In the genomic region with DNA sequence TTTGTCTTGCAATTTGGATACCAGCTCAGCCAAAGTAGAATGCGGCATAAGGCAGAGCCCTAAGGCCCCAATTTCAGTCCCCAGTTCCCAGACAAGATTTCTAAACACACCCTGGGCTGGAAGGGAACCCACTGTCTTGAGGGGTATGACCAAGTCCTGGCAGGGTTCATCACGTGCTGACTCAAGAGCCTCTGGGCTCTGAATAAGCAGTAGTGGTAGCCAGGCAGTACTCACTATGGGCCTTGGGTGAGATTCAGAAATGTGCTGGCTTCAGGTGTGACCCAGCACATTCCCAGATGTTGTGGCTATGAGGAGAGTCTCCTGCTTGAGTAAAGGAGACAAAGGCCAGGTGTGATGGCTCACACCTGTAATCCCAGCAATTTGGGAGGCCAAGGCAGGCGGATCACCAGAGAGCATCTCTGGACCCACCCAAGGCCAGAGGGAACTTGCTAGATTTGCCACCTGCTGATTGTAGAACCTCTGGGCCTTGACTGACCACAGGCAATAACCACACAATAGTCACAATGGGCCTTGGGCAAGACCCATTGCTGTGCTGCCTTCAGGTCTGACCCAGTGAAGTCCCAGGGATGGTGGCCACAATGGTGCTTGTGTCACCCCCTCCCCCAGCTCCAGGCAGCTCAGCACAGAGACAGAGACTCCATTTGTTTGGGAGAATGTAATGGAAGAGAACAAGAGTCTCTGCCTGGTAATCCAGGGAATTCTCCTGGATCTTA, we compare ENCODE assay signal across 12 cellular contexts.
DNase-seq lines count a peak whose midpoint lies in the region; ATAC-seq and TF ChIP-seq lines count a peak whose summit lies in the region.
"Had no signal": no experiment of that assay in that cellular context is flagged by ENCODE, and none has a peak within 500 bp of the region (broad histone marks: within the 10 kb centered on the region; RNA-seq: fewer than 3 reads in every experiment).

No MANE protein-coding gene starts in this region.

- TF ChIP-seq CTCF in PC-9 (conservative IDR thresholded peaks at IDR 0.05): no peak

- no peaks in the 10 kb centered on the region for H3K27me3 ChIP-seq in naive thymus-derived CD4-positive, alpha-beta T cell (ENCODE audit: control insufficient read depth in 2 of 2, insufficient read depth in 2 of 2, low read length in 2 of 2)
- H3K27me3 ChIP-seq in PC-9 (ENCODE audit: insufficient read depth, low read depth): no peaks in the 10 kb centered on the region
- H3K27me3 ChIP-seq: heart right ventricle, neutrophil, tibial artery had no signal

- H3K4me3 Mint-ChIP-seq in activated naive CD8-positive, alpha-beta T cell treated with anti-CD3 and anti-CD28 coated beads for 36 hours: no peak overlapping the region
- no peak overlapping the region for H3K4me3 Mint-ChIP-seq in naive thymus-derived CD4-positive, alpha-beta T cell

- H3K4me1 Mint-ChIP-seq in activated naive CD8-positive, alpha-beta T cell treated with anti-CD3 and anti-CD28 coated beads for 36 hours: peaks cover 30% of the 10 kb centered on the region
- H3K4me1 Mint-ChIP-seq in naive thymus-derived CD4-positive, alpha-beta T cell: peaks cover 18 to 59% (median 48%) of the 10 kb centered on the region in 7 donors

- no peaks in the 10 kb centered on the region for H3K9me3 ChIP-seq in naive thymus-derived CD4-positive, alpha-beta T cell (ENCODE audit: control insufficient read depth in 2 of 3, low read length in 3 of 3)
- no peaks in the 10 kb centered on the region for H3K9me3 ChIP-seq in PC-9 (ENCODE audit: insufficient read depth, low read depth)
- H3K9me3 ChIP-seq: heart right ventricle, neutrophil, tibial artery had no signal

- H3K27me3 Mint-ChIP-seq in activated naive CD8-positive, alpha-beta T cell treated with anti-CD3 and anti-CD28 coated beads for 36 hours: no peaks in the 10 kb centered on the region
- no peaks in the 10 kb centered on the region for H3K27me3 Mint-ChIP-seq in naive thymus-derived CD4-positive, alpha-beta T cell

- H3K27ac Mint-ChIP-seq in activated naive CD8-positive, alpha-beta T cell treated with anti-CD3 and anti-CD28 coated beads for 36 hours: peak overlapping the region; percentile 2
- H3K27ac Mint-ChIP-seq in naive thymus-derived CD4-positive, alpha-beta T cell: peak overlapping the region in 6 of 9 donors; percentile 4 to 90 (median 42)

- no peak overlapping the region for H3K27ac ChIP-seq in naive thymus-derived CD4-positive, alpha-beta T cell (ENCODE audit: low read depth, low read length)
- H3K27ac ChIP-seq in PC-9: no peak overlapping the region
- H3K27ac ChIP-seq: heart right ventricle, neutrophil, tibial artery had no signal

- BruUV-seq in PC-9 (replicated peaks; lab: Mats Ljungman, UMichigan): no TSS peak

- CTCF ChIA-PET in naive thymus-derived CD4-positive, alpha-beta T cell (lab: Charles Lee): interaction anchor here (0.7 kb wide), 1 partner anchor 794 kb away, joined by 3 read pairs; no protein-coding TSS in a partner anchor
- CTCF ChIA-PET in PC-9 (lab: Charles Lee): interaction anchor here (0.6 kb wide), 1 partner anchor 38 kb away, joined by 12 read pairs; no protein-coding TSS in a partner anchor

- intact Hi-C loops in naive thymus-derived CD4-positive, alpha-beta T cell (cut with micrococcal nuclease): no loop called here
- intact Hi-C loops in PC-9 (cut with micrococcal nuclease; ENCODE audit: unreplicated experiment): no loop called here

- peaks cover 34% of the 10 kb centered on the region; the same call in 1 of the 2 replicates for H3K79me2 ChIP-seq in PC-9 (ENCODE audit: low read depth)

- no peak overlapping the region for H3K4me3 ChIP-seq in naive thymus-derived CD4-positive, alpha-beta T cell (ENCODE audit: low read length)
- no peak overlapping the region for H3K4me3 ChIP-seq in PC-9
- H3K4me3 ChIP-seq: heart right ventricle, tibial artery had no signal

- peaks cover 42% of the 10 kb centered on the region for H3K36me3 Mint-ChIP-seq in activated naive CD8-positive, alpha-beta T cell treated with anti-CD3 and anti-CD28 coated beads for 36 hours
- peaks cover 19 to 82% (median 52%) of the 10 kb centered on the region in 5 donors for H3K36me3 Mint-ChIP-seq in naive thymus-derived CD4-positive, alpha-beta T cell

- POLR2A ChIA-PET in naive thymus-derived CD4-positive, alpha-beta T cell (lab: Charles Lee): no interaction called here
- POLR2A ChIA-PET in PC-9 (lab: Charles Lee; ENCODE audit: unreplicated experiment): no interaction called here

- H4K20me1 ChIP-seq in PC-9 (ENCODE audit: insufficient read depth): no peaks in the 10 kb centered on the region; the same call in 1 of the 2 replicates

- no peaks in the 10 kb centered on the region for H3K9me2 ChIP-seq in PC-9 (ENCODE audit: insufficient read depth)

- H3K4me2 ChIP-seq in PC-9: no peak overlapping the region

- no peak for DNase-seq in activated naive CD8-positive, alpha-beta T cell treated with anti-CD3 and anti-CD28 coated beads for 36 hours
- DNase-seq in naive thymus-derived CD4-positive, alpha-beta T cell: no peak
- DNase-seq in PC-9: no peak
- DNase-seq: activated effector memory CD4-positive, alpha-beta T cell treated with anti-CD3 and anti-CD28 coated beads, Interleukin-2, amount 50 U/mL, for 16 hours; heart right ventricle; NCI-H2029; tibial artery had no signal

- H3F3A ChIP-seq in PC-9 (ENCODE audit: insufficient read depth, low read depth): peaks cover 14% of the 10 kb centered on the region

- no peak overlapping the region for H2AFZ ChIP-seq in PC-9

- ATAC-seq in GM21526 (IDR thresholded peaks at IDR 0.05; ENCODE audit: low FRiP score, unreplicated experiment): peak; percentile 19
- ATAC-seq in HG03103 (IDR thresholded peaks at IDR 0.05; ENCODE audit: low read depth, unreplicated experiment): peak; percentile 15
- ATAC-seq in naive thymus-derived CD4-positive, alpha-beta T cell: no peak
- ATAC-seq in GM18517 (IDR thresholded peaks at IDR 0.05; ENCODE audit: unreplicated experiment): no peak
- no peak for ATAC-seq in HG03095 (IDR thresholded peaks at IDR 0.05; ENCODE audit: unreplicated experiment)

- no peaks in the 10 kb centered on the region for H3K9me3 Mint-ChIP-seq in activated naive CD8-positive, alpha-beta T cell treated with anti-CD3 and anti-CD28 coated beads for 36 hours
- peaks cover 0 to 4% (median 0%) of the 10 kb centered on the region in 11 donors for H3K9me3 Mint-ChIP-seq in naive thymus-derived CD4-positive, alpha-beta T cell

- peaks cover 0 to 20% (median 0%) of the 10 kb centered on the region in 3 experiments for H3K36me3 ChIP-seq in naive thymus-derived CD4-positive, alpha-beta T cell (ENCODE audit: control insufficient read depth in 2 of 3, insufficient read depth in 3 of 3, low read length in 3 of 3)
- peaks cover 15% of the 10 kb centered on the region for H3K36me3 ChIP-seq in PC-9 (ENCODE audit: low read depth)

- no peaks in the 10 kb centered on the region for H3K4me1 ChIP-seq in naive thymus-derived CD4-positive, alpha-beta T cell (ENCODE audit: control insufficient read depth in 2 of 2, insufficient read depth in 2 of 2, low read length in 2 of 2)
- H3K4me1 ChIP-seq in PC-9 (replicated peaks; ENCODE audit: insufficient read depth): no peaks in the 10 kb centered on the region
- H3K4me1 ChIP-seq: tibial artery had no signal

Comparison
In these comparisons a context has a peak if more than half of its experiments do, and no peak if none do; other contexts are left out.
1. ATAC-seq: peak in GM21526 (single experiment) and HG03103 (single experiment); none in naive thymus-derived CD4-positive, alpha-beta T cell (single experiment), GM18517 (single experiment) and HG03095 (single experiment).